In the genomic region with DNA sequence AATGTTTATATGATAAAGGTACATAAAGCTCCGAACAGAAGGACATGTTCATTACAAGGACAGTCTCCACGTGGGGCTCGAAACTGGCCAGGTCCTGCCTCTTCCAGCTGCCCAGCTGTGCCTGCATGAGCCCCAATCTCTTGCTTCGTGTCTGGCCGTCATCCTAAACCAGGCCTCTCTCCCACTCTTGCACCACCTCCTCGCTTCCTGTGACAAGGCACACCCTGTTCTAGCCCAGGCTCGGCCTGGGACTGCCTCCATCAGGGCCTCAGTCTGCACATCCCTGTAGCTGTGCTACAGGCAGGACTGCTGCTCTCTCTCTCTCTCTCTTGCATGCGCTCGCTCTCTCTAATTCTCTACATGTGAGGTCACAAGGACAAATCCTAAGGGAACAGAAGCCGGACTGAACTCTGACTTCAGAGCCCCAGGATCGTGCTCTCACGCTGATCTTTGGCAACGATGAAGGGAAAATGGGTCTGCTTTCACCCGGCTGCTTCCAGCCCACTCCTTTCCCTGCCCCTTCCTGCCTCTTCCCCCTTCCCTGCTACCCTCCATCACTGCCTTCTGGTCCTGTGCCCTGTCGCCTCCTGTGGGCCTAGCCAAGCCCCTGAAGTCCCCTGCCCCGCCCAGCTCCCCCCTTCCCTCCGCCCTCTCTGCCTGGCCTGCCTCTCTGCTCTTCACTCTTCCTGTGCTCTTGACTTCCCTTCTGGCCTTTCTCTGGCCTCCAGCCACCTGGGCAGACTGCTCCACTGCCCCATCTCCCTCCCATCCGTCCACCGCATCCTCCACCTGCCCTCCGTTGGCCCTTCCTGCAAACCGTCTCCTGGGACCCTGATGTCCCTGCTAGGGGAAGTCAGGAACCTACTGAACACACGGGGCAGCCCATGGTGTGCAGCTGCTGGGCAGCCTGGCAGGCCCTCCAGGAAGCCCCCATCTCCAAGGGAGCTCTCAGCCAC, we compare ENCODE assay signal across 10 cellular contexts. TPM values are rescaled to one million over a fixed set of nuclear protein-coding genes. Genes with fewer than 3 reads are reported as not detected.
DNase-seq lines count a peak whose midpoint lies in the region; ATAC-seq and TF ChIP-seq lines count a peak whose summit lies in the region.
"Had no signal": no experiment of that assay in that cellular context is flagged by ENCODE, and none has a peak within 500 bp of the region (broad histone marks: within the 10 kb centered on the region; RNA-seq: fewer than 3 reads in every experiment).

No MANE protein-coding gene starts in this region.

- no peaks in the 10 kb centered on the region for H3K79me2 ChIP-seq in neural progenitor cell (ENCODE audit: low read depth)

- H3K4me1 Mint-ChIP-seq in neural progenitor cell = peaks cover 17% of the 10 kb centered on the region
- H3K4me1 Mint-ChIP-seq in activated CD4-positive, alpha-beta T cell treated with anti-CD3 and anti-CD28 coated beads, Interleukin-2, amount 10 ng/mL, durations not matched to agents 24 days and 14 days = peaks cover 3% of the 10 kb centered on the region

- peaks cover 25 to 30% (median 28%) of the 10 kb centered on the region in 11 experiments for H3K9me3 ChIP-seq in BLaER1 treated with 17β-estradiol and CSF1 and Interleukin-3, amounts not matched to agents 10 nM and 100 nM (replicated peaks in 1 of 11)
- H3K9me3 ChIP-seq in Panc1 (ENCODE audit: control insufficient read depth, insufficient read depth, low read depth, low read length) = peaks cover 8% of the 10 kb centered on the region; the same call in 1 of the 2 replicates
- H3K9me3 ChIP-seq in neural progenitor cell (ENCODE audit: low read depth) = no peaks in the 10 kb centered on the region

- TF ChIP-seq CTCF in Panc1 (IDR thresholded peaks at IDR 0.05) (no peak), fibroblast of pulmonary artery (IDR thresholded peaks at IDR 0.05; ENCODE audit: low read length, missing control alignments) (no peak), neural progenitor cell (IDR thresholded peaks at IDR 0.05) (no peak)

- H3K9me3 Mint-ChIP-seq in neural progenitor cell = peaks cover 14% of the 10 kb centered on the region
- peaks cover 9% of the 10 kb centered on the region for H3K9me3 Mint-ChIP-seq in activated CD4-positive, alpha-beta T cell treated with anti-CD3 and anti-CD28 coated beads, Interleukin-2, amount 10 ng/mL, durations not matched to agents 24 days and 14 days

- peak overlapping the region; percentile 47 for H2AFZ ChIP-seq in neural progenitor cell (replicated peaks)

- H3K27ac Mint-ChIP-seq in neural progenitor cell = peak overlapping the region; percentile 27
- H3K27ac Mint-ChIP-seq in activated CD4-positive, alpha-beta T cell treated with anti-CD3 and anti-CD28 coated beads, Interleukin-2, amount 10 ng/mL, durations not matched to agents 24 days and 14 days = no peak overlapping the region

- no peak overlapping the region for H3K4me3 Mint-ChIP-seq in neural progenitor cell
- H3K4me3 Mint-ChIP-seq in activated CD4-positive, alpha-beta T cell treated with anti-CD3 and anti-CD28 coated beads, Interleukin-2, amount 10 ng/mL, durations not matched to agents 24 days and 14 days = no peak overlapping the region

- peaks cover 15 to 60% (median 51%) of the 10 kb centered on the region in 10 experiments for H3K4me1 ChIP-seq in BLaER1 treated with 17β-estradiol and CSF1 and Interleukin-3, amounts not matched to agents 10 nM and 100 nM
- no peaks in the 10 kb centered on the region for H3K4me1 ChIP-seq in Panc1 (ENCODE audit: control insufficient read depth, insufficient read depth, low read length)
- peaks cover 9% of the 10 kb centered on the region for H3K4me1 ChIP-seq in neural progenitor cell

- H3K27me3 Mint-ChIP-seq in neural progenitor cell (ENCODE audit: insufficient read depth, low read depth) = peaks cover 6% of the 10 kb centered on the region
- peaks cover 28% of the 10 kb centered on the region for H3K27me3 Mint-ChIP-seq in activated CD4-positive, alpha-beta T cell treated with anti-CD3 and anti-CD28 coated beads, Interleukin-2, amount 10 ng/mL, durations not matched to agents 24 days and 14 days

- no peaks in the 10 kb centered on the region for H3K36me3 Mint-ChIP-seq in neural progenitor cell
- H3K36me3 Mint-ChIP-seq in activated CD4-positive, alpha-beta T cell treated with anti-CD3 and anti-CD28 coated beads, Interleukin-2, amount 10 ng/mL, durations not matched to agents 24 days and 14 days (ENCODE audit: low read depth) = no peaks in the 10 kb centered on the region

- 0 out of 2 replicates have a peak, but pooled peaks have one; percentile 47 for ATAC-seq in Panc1
- ATAC-seq in GM21381 (IDR thresholded peaks at IDR 0.05; ENCODE audit: unreplicated experiment) = no peak

- in situ Hi-C loops in Panc1 (cut with HindIII; ENCODE audit: low pct_unique_long_range_greater_than_20kb, low sequenced_read_pairs) = no loop called here

- no peaks in the 10 kb centered on the region for H3F3A ChIP-seq in neural progenitor cell (ENCODE audit: low read depth)

- no peaks in the 10 kb centered on the region for H4K20me1 ChIP-seq in BLaER1 treated with 17β-estradiol and CSF1 and Interleukin-3, amounts not matched to agents 10 nM and 100 nM
- H4K20me1 ChIP-seq in neural progenitor cell (ENCODE audit: low read depth) = no peaks in the 10 kb centered on the region

- no peak for DNase-seq in Panc1 (ENCODE audit: low read depth, low spot score)
- peak; percentile 89 for DNase-seq in fibroblast of pulmonary artery (ENCODE audit: low read depth)
- DNase-seq in neural progenitor cell (ENCODE audit: low spot score) = no peak
- no peak for DNase-seq in nucleus accumbens (lab: John Stamatoyannopoulos, UW)
- no peak for DNase-seq in activated CD4-positive, alpha-beta T cell treated with anti-CD3 and anti-CD28 coated beads for 1 hour
- DNase-seq in activated CD4-positive, alpha-beta T cell treated with anti-CD3 and anti-CD28 coated beads, Interleukin-2, amount 10 ng/mL, durations not matched to agents 24 days and 14 days = no peak
- DNase-seq: NCI-H69 had no signal

- no peak overlapping the region for H3K4me3 ChIP-seq in BLaER1 treated with 17β-estradiol and CSF1 and Interleukin-3, amounts not matched to agents 10 nM and 100 nM
- H3K4me3 ChIP-seq in Panc1 (ENCODE audit: low read depth in 2 of 2, low read length in 2 of 2) (no peak overlapping the region), fibroblast of pulmonary artery (replicated peaks; ENCODE audit: low read depth, low read length) (no peak overlapping the region), neural progenitor cell (no peak overlapping the region)
- H3K4me3 ChIP-seq: lung had no signal

- no peaks in the 10 kb centered on the region for H3K27me3 ChIP-seq in BLaER1 treated with 17β-estradiol and CSF1 and Interleukin-3, amounts not matched to agents 10 nM and 100 nM
- H3K27me3 ChIP-seq in Panc1 (ENCODE audit: control insufficient read depth, insufficient read depth, low read length) = no peaks in the 10 kb centered on the region
- no peaks in the 10 kb centered on the region for H3K27me3 ChIP-seq in neural progenitor cell

- H3K9ac ChIP-seq in BLaER1 treated with 17β-estradiol and CSF1 and Interleukin-3, amounts not matched to agents 10 nM and 100 nM = peak overlapping the region in 3 of 11 experiments; percentile 3 to 24 (median 16); a peak in 3 of 22 replicates
- H3K9ac ChIP-seq in neural progenitor cell = no peak overlapping the region

- H3K4me2 ChIP-seq in BLaER1 treated with 17β-estradiol and CSF1 and Interleukin-3, amounts not matched to agents 10 nM and 100 nM = peak overlapping the region; percentile 30 to 74 (median 65)
- no peak overlapping the region for H3K4me2 ChIP-seq in neural progenitor cell

- peaks cover 0 to 10% (median 0%) of the 10 kb centered on the region in 11 experiments; a peak in 1 of 22 replicates for H3K36me3 ChIP-seq in BLaER1 treated with 17β-estradiol and CSF1 and Interleukin-3, amounts not matched to agents 10 nM and 100 nM
- H3K36me3 ChIP-seq in Panc1 (ENCODE audit: control insufficient read depth, insufficient read depth, low read length) (no peaks in the 10 kb centered on the region), neural progenitor cell (no peaks in the 10 kb centered on the region)

- peak overlapping the region in 2 of 11 experiments; percentile 26 to 39; a peak in 3 of 22 replicates for H3K27ac ChIP-seq in BLaER1 treated with 17β-estradiol and CSF1 and Interleukin-3, amounts not matched to agents 10 nM and 100 nM
- no peak overlapping the region for H3K27ac ChIP-seq in Panc1 (ENCODE audit: low read length)
- no peak overlapping the region for H3K27ac ChIP-seq in neural progenitor cell

- CTCF ChIA-PET in Panc1 (lab: Charles Lee) = interaction anchor here (0.6 kb wide), 1 partner anchor 15 kb away, joined by 4 read pairs; no protein-coding TSS in a partner anchor

- POLR2A ChIA-PET in Panc1 (lab: Charles Lee) = no interaction called here

- no TSS peak for BruUV-seq in Panc1 (replicated peaks; lab: Mats Ljungman, UMichigan)

- intact Hi-C loops in Panc1 (cut with micrococcal nuclease; ENCODE audit: unreplicated experiment) = no loop called here
- intact Hi-C loops in activated CD4-positive, alpha-beta T cell treated with anti-CD3 and anti-CD28 coated beads, Interleukin-2, amount 10 ng/mL, durations not matched to agents 24 days and 14 days (cut with micrococcal nuclease) = no loop called here

RNA-seq across cellular contexts. Expression of a gene that starts 7.8 kb away (rescaled TPM):
- total RNA-seq in Panc1 (2021; ENCODE audit: unreplicated experiment) = 0.08 TPM
- polyA plus RNA-seq in Panc1 (2012; ENCODE audit: insufficient read length) = not detected
- total RNA-seq in neural progenitor cell (ENCODE audit: low replicate concordance) = not detected in 2 replicates
- total RNA-seq in activated CD4-positive, alpha-beta T cell treated with anti-CD3 and anti-CD28 coated beads, Interleukin-2, amount 10 ng/mL, durations not matched to agents 24 days and 14 days = 0.23 and 0.38 TPM in 2 replicates
